ENCODE assay signal across 1 cellular context in the genomic region with DNA sequence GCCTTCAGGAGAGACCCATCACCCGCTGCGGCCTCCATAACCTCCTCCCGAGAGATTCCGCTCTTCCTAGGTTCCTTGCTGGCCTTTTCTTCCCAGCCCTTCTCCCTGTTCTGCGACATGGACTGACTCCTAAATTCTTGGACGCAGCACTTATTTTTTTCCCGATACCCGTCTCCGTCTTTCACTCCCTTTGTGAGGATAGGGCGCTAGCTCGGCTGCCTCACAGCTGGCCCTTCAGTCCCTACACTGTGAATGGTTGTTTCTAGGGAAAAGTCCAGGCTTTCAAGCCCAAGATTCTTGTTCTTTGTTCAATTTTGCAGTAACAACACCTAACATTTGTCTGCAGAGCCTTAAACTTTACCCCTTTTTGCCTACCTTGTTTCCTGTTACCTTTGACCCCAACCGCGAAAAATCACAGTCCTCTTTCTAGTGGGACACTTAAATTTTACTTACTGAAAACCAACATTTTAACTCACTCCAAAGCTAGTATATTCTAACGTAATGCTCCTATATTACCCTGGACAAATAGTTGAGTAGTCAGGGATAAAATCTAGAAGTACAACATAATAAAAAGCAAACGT.
TF ChIP-seq lines count a peak whose summit lies in the region.

No MANE protein-coding gene starts in this region.

TF ChIP-seq in HepG2, 621 proteins besides CTCF, POLR2A, EP300 and RAD21 (continued from another document):
- TF ChIP-seq PHF8 (CRISPR knock-in tag; IDR thresholded peaks at IDR 0.05): peak; percentile 6; the same call in 1 of the 2 replicates
- 0 out of 2 replicates have a peak, but pooled peaks have one; percentile 39 for TF ChIP-seq PPARG (CRISPR knock-in tag; conservative IDR thresholded peaks at IDR 0.05)
- TF ChIP-seq, protein P1, sequence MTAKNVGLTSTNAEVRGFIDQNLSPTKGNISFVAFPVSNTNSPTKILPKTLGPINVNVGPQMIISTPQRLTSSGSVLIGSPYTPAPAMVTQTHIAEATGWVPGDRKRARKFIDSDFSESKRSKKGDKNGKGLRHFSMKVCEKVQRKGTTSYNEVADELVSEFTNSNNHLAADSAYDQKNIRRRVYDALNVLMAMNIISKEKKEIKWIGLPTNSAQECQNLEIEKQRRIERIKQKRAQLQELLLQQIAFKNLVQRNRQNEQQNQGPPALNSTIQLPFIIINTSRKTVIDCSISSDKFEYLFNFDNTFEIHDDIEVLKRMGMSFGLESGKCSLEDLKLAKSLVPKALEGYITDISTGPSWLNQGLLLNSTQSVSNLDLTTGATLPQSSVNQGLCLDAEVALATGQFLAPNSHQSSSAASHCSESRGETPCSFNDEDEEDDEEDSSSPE (CRISPR knock-in tag; IDR thresholded peaks at IDR 0.05): no peak
- no peak for TF ChIP-seq ZNF790 (CRISPR knock-in tag; IDR thresholded peaks at IDR 0.05; ENCODE audit: borderline replicate concordance)
- TF ChIP-seq, protein P2, sequence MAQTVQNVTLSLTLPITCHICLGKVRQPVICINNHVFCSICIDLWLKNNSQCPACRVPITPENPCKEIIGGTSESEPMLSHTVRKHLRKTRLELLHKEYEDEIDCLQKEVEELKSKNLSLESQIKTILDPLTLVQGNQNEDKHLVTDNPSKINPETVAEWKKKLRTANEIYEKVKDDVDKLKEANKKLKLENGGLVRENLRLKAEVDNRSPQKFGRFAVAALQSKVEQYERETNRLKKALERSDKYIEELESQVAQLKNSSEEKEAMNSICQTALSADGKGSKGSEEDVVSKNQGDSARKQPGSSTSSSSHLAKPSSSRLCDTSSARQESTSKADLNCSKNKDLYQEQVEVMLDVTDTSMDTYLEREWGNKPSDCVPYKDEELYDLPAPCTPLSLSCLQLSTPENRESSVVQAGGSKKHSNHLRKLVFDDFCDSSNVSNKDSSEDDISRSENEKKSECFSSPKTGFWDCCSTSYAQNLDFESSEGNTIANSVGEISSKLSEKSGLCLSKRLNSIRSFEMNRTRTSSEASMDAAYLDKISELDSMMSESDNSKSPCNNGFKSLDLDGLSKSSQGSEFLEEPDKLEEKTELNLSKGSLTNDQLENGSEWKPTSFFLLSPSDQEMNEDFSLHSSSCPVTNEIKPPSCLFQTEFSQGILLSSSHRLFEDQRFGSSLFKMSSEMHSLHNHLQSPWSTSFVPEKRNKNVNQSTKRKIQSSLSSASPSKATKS (CRISPR knock-in tag; IDR thresholded peaks at IDR 0.05): no peak
- TF ChIP-seq, protein P3, sequence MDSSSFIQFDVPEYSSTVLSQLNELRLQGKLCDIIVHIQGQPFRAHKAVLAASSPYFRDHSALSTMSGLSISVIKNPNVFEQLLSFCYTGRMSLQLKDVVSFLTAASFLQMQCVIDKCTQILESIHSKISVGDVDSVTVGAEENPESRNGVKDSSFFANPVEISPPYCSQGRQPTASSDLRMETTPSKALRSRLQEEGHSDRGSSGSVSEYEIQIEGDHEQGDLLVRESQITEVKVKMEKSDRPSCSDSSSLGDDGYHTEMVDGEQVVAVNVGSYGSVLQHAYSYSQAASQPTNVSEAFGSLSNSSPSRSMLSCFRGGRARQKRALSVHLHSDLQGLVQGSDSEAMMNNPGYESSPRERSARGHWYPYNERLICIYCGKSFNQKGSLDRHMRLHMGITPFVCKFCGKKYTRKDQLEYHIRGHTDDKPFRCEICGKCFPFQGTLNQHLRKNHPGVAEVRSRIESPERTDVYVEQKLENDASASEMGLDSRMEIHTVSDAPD (CRISPR knock-in tag; IDR thresholded peaks at IDR 0.05): 0 out of 2 replicates have a peak, but pooled peaks have one; percentile 53
- peak; percentile 4; the same call in 1 of the 2 replicates for TF ChIP-seq HNRNPL (IDR thresholded peaks at IDR 0.05; ENCODE audit: low read depth, low read length)
- TF ChIP-seq, protein P4, sequence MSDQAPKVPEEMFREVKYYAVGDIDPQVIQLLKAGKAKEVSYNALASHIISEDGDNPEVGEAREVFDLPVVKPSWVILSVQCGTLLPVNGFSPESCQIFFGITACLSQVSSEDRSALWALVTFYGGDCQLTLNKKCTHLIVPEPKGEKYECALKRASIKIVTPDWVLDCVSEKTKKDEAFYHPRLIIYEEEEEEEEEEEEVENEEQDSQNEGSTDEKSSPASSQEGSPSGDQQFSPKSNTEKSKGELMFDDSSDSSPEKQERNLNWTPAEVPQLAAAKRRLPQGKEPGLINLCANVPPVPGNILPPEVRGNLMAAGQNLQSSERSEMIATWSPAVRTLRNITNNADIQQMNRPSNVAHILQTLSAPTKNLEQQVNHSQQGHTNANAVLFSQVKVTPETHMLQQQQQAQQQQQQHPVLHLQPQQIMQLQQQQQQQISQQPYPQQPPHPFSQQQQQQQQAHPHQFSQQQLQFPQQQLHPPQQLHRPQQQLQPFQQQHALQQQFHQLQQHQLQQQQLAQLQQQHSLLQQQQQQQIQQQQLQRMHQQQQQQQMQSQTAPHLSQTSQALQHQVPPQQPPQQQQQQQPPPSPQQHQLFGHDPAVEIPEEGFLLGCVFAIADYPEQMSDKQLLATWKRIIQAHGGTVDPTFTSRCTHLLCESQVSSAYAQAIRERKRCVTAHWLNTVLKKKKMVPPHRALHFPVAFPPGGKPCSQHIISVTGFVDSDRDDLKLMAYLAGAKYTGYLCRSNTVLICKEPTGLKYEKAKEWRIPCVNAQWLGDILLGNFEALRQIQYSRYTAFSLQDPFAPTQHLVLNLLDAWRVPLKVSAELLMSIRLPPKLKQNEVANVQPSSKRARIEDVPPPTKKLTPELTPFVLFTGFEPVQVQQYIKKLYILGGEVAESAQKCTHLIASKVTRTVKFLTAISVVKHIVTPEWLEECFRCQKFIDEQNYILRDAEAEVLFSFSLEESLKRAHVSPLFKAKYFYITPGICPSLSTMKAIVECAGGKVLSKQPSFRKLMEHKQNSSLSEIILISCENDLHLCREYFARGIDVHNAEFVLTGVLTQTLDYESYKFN (CRISPR knock-in tag; conservative IDR thresholded peaks at IDR 0.05): peak; percentile 18; the same call in 1 of the 2 replicates
- TF ChIP-seq, protein P5, sequence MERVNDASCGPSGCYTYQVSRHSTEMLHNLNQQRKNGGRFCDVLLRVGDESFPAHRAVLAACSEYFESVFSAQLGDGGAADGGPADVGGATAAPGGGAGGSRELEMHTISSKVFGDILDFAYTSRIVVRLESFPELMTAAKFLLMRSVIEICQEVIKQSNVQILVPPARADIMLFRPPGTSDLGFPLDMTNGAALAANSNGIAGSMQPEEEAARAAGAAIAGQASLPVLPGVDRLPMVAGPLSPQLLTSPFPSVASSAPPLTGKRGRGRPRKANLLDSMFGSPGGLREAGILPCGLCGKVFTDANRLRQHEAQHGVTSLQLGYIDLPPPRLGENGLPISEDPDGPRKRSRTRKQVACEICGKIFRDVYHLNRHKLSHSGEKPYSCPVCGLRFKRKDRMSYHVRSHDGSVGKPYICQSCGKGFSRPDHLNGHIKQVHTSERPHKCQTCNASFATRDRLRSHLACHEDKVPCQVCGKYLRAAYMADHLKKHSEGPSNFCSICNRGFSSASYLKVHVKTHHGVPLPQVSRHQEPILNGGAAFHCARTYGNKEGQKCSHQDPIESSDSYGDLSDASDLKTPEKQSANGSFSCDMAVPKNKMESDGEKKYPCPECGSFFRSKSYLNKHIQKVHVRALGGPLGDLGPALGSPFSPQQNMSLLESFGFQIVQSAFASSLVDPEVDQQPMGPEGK (CRISPR knock-in tag; IDR thresholded peaks at IDR 0.05): 0 out of 2 replicates have a peak, but pooled peaks have one; percentile 5
- TF ChIP-seq POLR2AphosphoS2 (IDR thresholded peaks at IDR 0.05; ENCODE audit: low read depth, low read length): no peak
- peak; percentile 25; the same call in 1 of the 2 replicates for TF ChIP-seq SP140L (CRISPR knock-in tag; IDR thresholded peaks at IDR 0.05; ENCODE audit: borderline replicate concordance)
- TF ChIP-seq, protein P6, sequence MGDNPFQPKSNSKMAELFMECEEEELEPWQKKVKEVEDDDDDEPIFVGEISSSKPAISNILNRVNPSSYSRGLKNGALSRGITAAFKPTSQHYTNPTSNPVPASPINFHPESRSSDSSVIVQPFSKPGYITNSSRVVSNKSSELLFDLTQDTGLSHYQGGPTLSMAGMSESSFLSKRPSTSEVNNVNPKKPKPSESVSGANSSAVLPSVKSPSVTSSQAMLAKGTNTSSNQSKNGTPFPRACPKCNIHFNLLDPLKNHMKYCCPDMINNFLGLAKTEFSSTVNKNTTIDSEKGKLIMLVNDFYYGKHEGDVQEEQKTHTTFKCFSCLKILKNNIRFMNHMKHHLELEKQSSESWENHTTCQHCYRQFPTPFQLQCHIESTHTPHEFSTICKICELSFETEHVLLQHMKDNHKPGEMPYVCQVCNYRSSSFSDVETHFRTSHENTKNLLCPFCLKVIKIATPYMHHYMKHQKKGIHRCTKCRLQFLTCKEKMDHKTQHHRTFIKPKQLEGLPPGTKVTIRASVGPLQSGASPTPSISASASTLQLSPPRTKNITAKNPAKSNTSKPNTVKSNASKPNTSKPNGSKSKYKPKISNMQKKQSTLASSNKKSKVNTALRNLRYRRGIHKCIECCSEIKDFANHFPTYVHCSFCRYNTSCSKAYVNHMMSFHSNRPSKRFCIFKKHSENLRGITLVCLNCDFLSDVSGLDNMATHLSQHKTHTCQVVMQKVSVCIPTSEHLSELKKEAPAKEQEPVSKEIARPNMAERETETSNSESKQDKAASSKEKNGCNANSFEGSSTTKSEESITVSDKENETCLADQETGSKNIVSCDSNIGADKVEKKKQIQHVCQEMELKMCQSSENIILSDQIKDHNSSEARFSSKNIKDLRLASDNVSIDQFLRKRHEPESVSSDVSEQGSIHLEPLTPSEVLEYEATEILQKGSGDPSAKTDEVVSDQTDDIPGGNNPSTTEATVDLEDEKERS (CRISPR knock-in tag; IDR thresholded peaks at IDR 0.05): 0 out of 2 replicates have a peak, but pooled peaks have one; percentile 32
- peak; percentile 91 for TF ChIP-seq ZNF605 (CRISPR knock-in tag; IDR thresholded peaks at IDR 0.05)
- TF ChIP-seq, protein P7, sequence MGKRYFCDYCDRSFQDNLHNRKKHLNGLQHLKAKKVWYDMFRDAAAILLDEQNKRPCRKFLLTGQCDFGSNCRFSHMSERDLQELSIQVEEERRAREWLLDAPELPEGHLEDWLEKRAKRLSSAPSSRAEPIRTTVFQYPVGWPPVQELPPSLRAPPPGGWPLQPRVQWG (CRISPR knock-in tag; IDR thresholded peaks at IDR 0.05; ENCODE audit: borderline replicate concordance, low read depth): no peak
- TF ChIP-seq HDAC2 (CRISPR knock-in tag; IDR thresholded peaks at IDR 0.05): peak; percentile 16; the same call in 1 of the 2 replicates
- 0 out of 2 replicates have a peak, but pooled peaks have one; percentile 26 for TF ChIP-seq KLF6 (CRISPR knock-in tag; IDR thresholded peaks at IDR 0.05)
- peak; percentile 10 for TF ChIP-seq RBM22 (optimal IDR thresholded peaks at IDR 0.05; ENCODE audit: low read length)
- TF ChIP-seq JUND (CRISPR knock-in tag; IDR thresholded peaks at IDR 0.05): no peak
- TF ChIP-seq, protein P8, sequence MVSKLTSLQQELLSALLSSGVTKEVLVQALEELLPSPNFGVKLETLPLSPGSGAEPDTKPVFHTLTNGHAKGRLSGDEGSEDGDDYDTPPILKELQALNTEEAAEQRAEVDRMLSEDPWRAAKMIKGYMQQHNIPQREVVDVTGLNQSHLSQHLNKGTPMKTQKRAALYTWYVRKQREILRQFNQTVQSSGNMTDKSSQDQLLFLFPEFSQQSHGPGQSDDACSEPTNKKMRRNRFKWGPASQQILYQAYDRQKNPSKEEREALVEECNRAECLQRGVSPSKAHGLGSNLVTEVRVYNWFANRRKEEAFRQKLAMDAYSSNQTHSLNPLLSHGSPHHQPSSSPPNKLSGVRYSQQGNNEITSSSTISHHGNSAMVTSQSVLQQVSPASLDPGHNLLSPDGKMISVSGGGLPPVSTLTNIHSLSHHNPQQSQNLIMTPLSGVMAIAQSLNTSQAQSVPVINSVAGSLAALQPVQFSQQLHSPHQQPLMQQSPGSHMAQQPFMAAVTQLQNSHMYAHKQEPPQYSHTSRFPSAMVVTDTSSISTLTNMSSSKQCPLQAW (CRISPR knock-in tag; IDR thresholded peaks at IDR 0.05): no peak; the same call in 1 of the 2 replicates
- 0 out of 2 replicates have a peak, but pooled peaks have one; percentile 3 for TF ChIP-seq NFYB (CRISPR knock-in tag; IDR thresholded peaks at IDR 0.05)
